11 cellular contexts compared by ENCODE assay signal in the genomic region with DNA sequence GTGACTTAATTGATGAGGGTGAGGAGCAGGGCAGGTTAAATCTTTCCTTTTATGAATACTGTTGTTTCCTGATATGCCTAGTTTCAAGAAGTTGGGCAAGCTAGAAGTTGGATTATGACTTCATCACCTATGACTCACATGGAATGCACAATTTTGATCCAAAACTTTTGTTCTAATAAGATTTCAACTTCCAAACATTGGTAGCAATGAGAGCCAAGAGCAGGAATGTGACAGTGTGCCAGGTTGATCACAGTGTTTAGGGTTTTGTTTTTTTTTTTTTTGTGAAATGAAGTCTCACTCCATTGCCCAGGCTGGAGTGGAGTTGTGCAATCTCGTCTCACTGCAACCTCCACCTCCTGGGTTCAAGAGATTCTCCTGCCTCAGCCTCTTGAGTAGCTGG.
DNase-seq lines count a peak whose midpoint lies in the region; ATAC-seq and TF ChIP-seq lines count a peak whose summit lies in the region.
"Had no signal": no experiment of that assay in that cellular context is flagged by ENCODE, and none has a peak within 500 bp of the region (broad histone marks: within the 10 kb centered on the region; RNA-seq: fewer than 3 reads in every experiment).

No MANE protein-coding gene starts in this region.

- H2AFZ ChIP-seq in osteoblast (ENCODE audit: low read length): no peak overlapping the region

- no peaks in the 10 kb centered on the region for H3K27me3 ChIP-seq in osteoblast (ENCODE audit: insufficient read depth, low read length)
- H3K27me3 ChIP-seq in esophagus squamous epithelium: no peaks in the 10 kb centered on the region
- H3K27me3 ChIP-seq: colonic mucosa had no signal

- H3K27ac ChIP-seq in osteoblast (ENCODE audit: low read depth, low read length) (peak overlapping the region; percentile 62), esophagus squamous epithelium (peak overlapping the region in 2 of 4 donors; percentile 36 to 42)
- H3K27ac ChIP-seq: colonic mucosa had no signal

- intact Hi-C loops in esophagus squamous epithelium (cut with DNase I): no loop called here

- no peak for TF ChIP-seq CTCF in AG10803 (conservative IDR thresholded peaks at IDR 0.05; ENCODE audit: low read length)
- TF ChIP-seq CTCF in osteoblast (IDR thresholded peaks at IDR 0.05; ENCODE audit: extremely low read depth, low read depth, low read length): no peak
- TF ChIP-seq CTCF in esophagus squamous epithelium (IDR thresholded peaks at IDR 0.05): no peak

- ATAC-seq in esophagus mucosa: peak; percentile 72
- no peak for ATAC-seq in stimulated activated effector memory CD8-positive, alpha-beta T cell treated with anti-CD3 and anti-CD28 coated beads, Interleukin-12 subunit alpha, Interleukin-12 subunit beta, amount 100 ng/mL, for 72 hours
- ATAC-seq: naive thymus-derived CD4-positive, alpha-beta T cell had no signal

- H3K9me3 Mint-ChIP-seq in stimulated activated effector memory CD8-positive, alpha-beta T cell treated with anti-CD3 and anti-CD28 coated beads, Interleukin-12 subunit alpha, Interleukin-12 subunit beta, amount 100 ng/mL, for 72 hours: no peaks in the 10 kb centered on the region

- H3K36me3 ChIP-seq in osteoblast (ENCODE audit: insufficient read depth, low read length): no peaks in the 10 kb centered on the region
- no peaks in the 10 kb centered on the region for H3K36me3 ChIP-seq in esophagus squamous epithelium
- H3K36me3 ChIP-seq: colonic mucosa had no signal

- TF ChIP-seq POLR2A in esophagus squamous epithelium (IDR thresholded peaks at IDR 0.05): no peak

- H3K79me2 ChIP-seq in osteoblast (ENCODE audit: insufficient read depth, low read length): no peaks in the 10 kb centered on the region

- no peak overlapping the region for H3K27ac Mint-ChIP-seq in stimulated activated effector memory CD8-positive, alpha-beta T cell treated with anti-CD3 and anti-CD28 coated beads, Interleukin-12 subunit alpha, Interleukin-12 subunit beta, amount 100 ng/mL, for 72 hours
- H3K27ac Mint-ChIP-seq: naive thymus-derived CD4-positive, alpha-beta T cell had no signal

- H3K4me3 Mint-ChIP-seq in stimulated activated effector memory CD8-positive, alpha-beta T cell treated with anti-CD3 and anti-CD28 coated beads, Interleukin-12 subunit alpha, Interleukin-12 subunit beta, amount 100 ng/mL, for 72 hours: no peak overlapping the region
- H3K4me3 Mint-ChIP-seq: naive thymus-derived CD4-positive, alpha-beta T cell had no signal

- no peak overlapping the region for H3K4me2 ChIP-seq in osteoblast (ENCODE audit: insufficient read depth, low read length)

- H3K36me3 Mint-ChIP-seq in stimulated activated effector memory CD8-positive, alpha-beta T cell treated with anti-CD3 and anti-CD28 coated beads, Interleukin-12 subunit alpha, Interleukin-12 subunit beta, amount 100 ng/mL, for 72 hours: no peaks in the 10 kb centered on the region

- WGBS in esophagus squamous epithelium, 2 donors: 9 to 38% methylated on average over 1 of the region's 1 CpG

- no peak overlapping the region for H3K4me3 ChIP-seq in AG10803 (ENCODE audit: low read length)
- H3K4me3 ChIP-seq in osteoblast (ENCODE audit: insufficient read depth, low read length): no peak overlapping the region
- no peak overlapping the region for H3K4me3 ChIP-seq in esophagus squamous epithelium
- H3K4me3 ChIP-seq: colonic mucosa had no signal

- no peaks in the 10 kb centered on the region for H3K4me1 Mint-ChIP-seq in stimulated activated effector memory CD8-positive, alpha-beta T cell treated with anti-CD3 and anti-CD28 coated beads, Interleukin-12 subunit alpha, Interleukin-12 subunit beta, amount 100 ng/mL, for 72 hours
- H3K4me1 Mint-ChIP-seq: naive thymus-derived CD4-positive, alpha-beta T cell had no signal

- H3K4me1 ChIP-seq in osteoblast (ENCODE audit: insufficient read depth, low read length): peaks cover 21% of the 10 kb centered on the region
- peaks cover 0 to 27% (median 15%) of the 10 kb centered on the region in 3 donors for H3K4me1 ChIP-seq in esophagus squamous epithelium
- H3K4me1 ChIP-seq: colonic mucosa had no signal

- DNase-seq in AG10803 (ENCODE audit: low read depth) (peak; percentile 97), NCI-H446 treated with DMSO at 0.1 percent for 48 hours (lab: John Stamatoyannopoulos, UW) (peak; percentile 74), osteoblast (ENCODE audit: insufficient read length, low spot score, missing footprints) (peak; percentile 59), iPS-NIHi7 (ENCODE audit: extremely low spot score) (no peak), DMS 273 treated with DMSO at 0.1 percent for 48 hours (lab: John Stamatoyannopoulos, UW) (no peak), esophagus squamous epithelium (lab: John Stamatoyannopoulos, UW) (no peak)
- no peak for DNase-seq in stimulated activated effector memory CD8-positive, alpha-beta T cell treated with anti-CD3 and anti-CD28 coated beads, Interleukin-12 subunit alpha, Interleukin-12 subunit beta, amount 100 ng/mL, for 72 hours (ENCODE audit: low spot score in 2 of 2)
- DNase-seq: activated CD4-positive, CD25-positive, alpha-beta regulatory T cell treated with anti-CD3 and anti-CD28 coated beads, Interleukin-2, amount 50 U/mL, for 72 hours; colonic mucosa; naive thymus-derived CD4-positive, alpha-beta T cell had no signal

- H4K20me1 ChIP-seq in osteoblast (ENCODE audit: insufficient read depth, low read length): no peaks in the 10 kb centered on the region

- no peaks in the 10 kb centered on the region for H3K9me3 ChIP-seq in osteoblast (ENCODE audit: low read depth, low read length)
- peaks cover 0 to 7% (median 0%) of the 10 kb centered on the region in 3 donors for H3K9me3 ChIP-seq in esophagus squamous epithelium
- H3K9me3 ChIP-seq: colonic mucosa had no signal

Comparison
In these comparisons a context has a peak if more than half of its experiments do, and no peak if none do; other contexts are left out.
1. DNase-seq: peak in AG10803 (single experiment), NCI-H446 treated with DMSO at 0.1 percent for 48 hours (single experiment) and osteoblast (single experiment); none in iPS-NIHi7 (single experiment), DMS 273 treated with DMSO at 0.1 percent for 48 hours (single experiment), stimulated activated effector memory CD8-positive, alpha-beta T cell treated with anti-CD3 and anti-CD28 coated beads, Interleukin-12 subunit alpha, Interleukin-12 subunit beta, amount 100 ng/mL, for 72 hours (0 of 2) and esophagus squamous epithelium (single experiment).